Comparison of ENCODE assay signal across 9 cellular contexts in the genomic region with DNA sequence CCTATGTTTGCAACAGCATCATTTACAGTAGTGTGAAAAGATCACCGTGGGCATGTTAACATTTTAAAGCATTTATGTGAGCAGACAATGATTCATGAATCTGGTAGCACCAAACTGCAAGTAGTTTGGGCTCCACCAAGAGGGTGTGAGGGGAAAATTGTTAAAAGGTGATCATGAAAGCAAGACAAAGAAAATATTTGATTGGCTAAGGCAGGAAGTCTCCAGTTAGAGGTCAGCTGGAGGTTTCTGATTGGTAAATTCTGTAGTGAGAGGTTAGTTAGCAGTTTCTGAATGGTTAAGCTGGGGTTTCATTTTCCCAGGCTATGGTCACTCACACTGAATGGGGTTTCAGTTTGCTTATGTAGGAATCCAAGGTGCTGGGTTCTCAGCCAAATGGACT. TPM values are rescaled to one million over a fixed set of nuclear protein-coding genes. Genes with fewer than 3 reads are reported as not detected.
DNase-seq lines count a peak whose midpoint lies in the region; ATAC-seq and TF ChIP-seq lines count a peak whose summit lies in the region.
"Had no signal": no experiment of that assay in that cellular context is flagged by ENCODE, and none has a peak within 500 bp of the region (broad histone marks: within the 10 kb centered on the region; RNA-seq: fewer than 3 reads in every experiment).

No MANE protein-coding gene starts in this region.

- no CpG with 5 or more reads among the region's 1 CpG for WGBS in mesendoderm (ENCODE audit: extremely low coverage, insufficient coverage, low lambda C conversion rate)

- no peaks in the 10 kb centered on the region for H3K79me1 ChIP-seq in mesendoderm (ENCODE audit: low read length)

- H3K27ac Mint-ChIP-seq in glutamatergic neuron (ENCODE audit: unreplicated experiment), result no peak overlapping the region

- TF ChIP-seq CTCF in foreskin fibroblast (IDR thresholded peaks at IDR 0.05; ENCODE audit: low read depth, low read length), result no peak
- TF ChIP-seq CTCF in glutamatergic neuron (IDR thresholded peaks at IDR 0.05; ENCODE audit: partially characterized antibody, unreplicated experiment), result no peak

- no peak overlapping the region for H3K18ac ChIP-seq in mesendoderm (ENCODE audit: low read length)

- H3K27me3 ChIP-seq in mesendoderm (ENCODE audit: insufficient read depth, low read length, poor library complexity), result no peaks in the 10 kb centered on the region

- peak; percentile 95 for ATAC-seq in GM21825 (IDR thresholded peaks at IDR 0.05; ENCODE audit: unreplicated experiment)
- peak; percentile 83 for ATAC-seq in HG03469 (IDR thresholded peaks at IDR 0.05; ENCODE audit: unreplicated experiment)

- H3K27me3 Mint-ChIP-seq in glutamatergic neuron (ENCODE audit: unreplicated experiment), result peaks cover 2% of the 10 kb centered on the region

- no peaks in the 10 kb centered on the region for H3K4me1 ChIP-seq in mesendoderm (ENCODE audit: control insufficient read depth, low read depth, low read length)

- H3K4me3 ChIP-seq in mesendoderm (ENCODE audit: low read length) (no peak overlapping the region), foreskin fibroblast (ENCODE audit: low read depth in 1 of 2, low read length in 2 of 2) (no peak overlapping the region)

- H3K9ac ChIP-seq in mesendoderm (ENCODE audit: low read length), result no peak overlapping the region

- H3K27ac ChIP-seq in mesendoderm (ENCODE audit: low read depth, low read length), result no peak overlapping the region

- no peak overlapping the region for H3K56ac ChIP-seq in mesendoderm (ENCODE audit: low read length)

- no peak overlapping the region for H4K5ac ChIP-seq in mesendoderm (ENCODE audit: low read length)

- H3K36me3 ChIP-seq in mesendoderm (ENCODE audit: control insufficient read depth, insufficient read depth, low read length), result no peaks in the 10 kb centered on the region

- H2BK120ac ChIP-seq in mesendoderm (ENCODE audit: low read depth, low read length), result no peak overlapping the region

- DNase-seq in SIG-M5 treated with dmso at 0.1 percent for 504 hours (lab: John Stamatoyannopoulos, UW; ENCODE audit: unreplicated experiment), result peak; percentile 10
- DNase-seq in SIG-M5 (lab: John Stamatoyannopoulos, UW), result no peak
- DNase-seq in mesendoderm, result peak; percentile 49
- DNase-seq in foreskin fibroblast, result no peak
- no peak for DNase-seq in activated CD8-positive, alpha-beta memory T cell treated with anti-CD3 and anti-CD28 coated beads, Interleukin-2, amount 50 U/mL, for 48 hours
- DNase-seq in glutamatergic neuron, result no peak
- DNase-seq: activated CD4-positive, alpha-beta T cell treated with anti-CD3 and anti-CD28 coated beads, Interleukin-2, amount 50 U/mL, for 4 hours had no signal

- no peak overlapping the region for H4K8ac ChIP-seq in mesendoderm (ENCODE audit: low read depth, low read length)

- no peak overlapping the region for H3K4me3 Mint-ChIP-seq in glutamatergic neuron (ENCODE audit: unreplicated experiment)

- H3K4ac ChIP-seq in mesendoderm (ENCODE audit: low read depth, low read length), result no peak overlapping the region

- no peak overlapping the region for H2BK5ac ChIP-seq in mesendoderm (ENCODE audit: low read length)

- no peak overlapping the region for H3K4me2 ChIP-seq in mesendoderm (ENCODE audit: low read length)

- H3K4me1 Mint-ChIP-seq in glutamatergic neuron (ENCODE audit: low read depth, unreplicated experiment), result peaks cover under 1% of the 10 kb centered on the region

- no peak overlapping the region for H3K23ac ChIP-seq in mesendoderm (ENCODE audit: low read length)

- no peak overlapping the region for H2AK5ac ChIP-seq in mesendoderm (ENCODE audit: low read length)

- no peaks in the 10 kb centered on the region for H3K9me3 Mint-ChIP-seq in glutamatergic neuron (ENCODE audit: unreplicated experiment)

- no peaks in the 10 kb centered on the region for H3K79me2 ChIP-seq in mesendoderm (ENCODE audit: control insufficient read depth, insufficient read depth, low read length)

- H2BK15ac ChIP-seq in mesendoderm (replicated peaks; ENCODE audit: low read depth), result no peak overlapping the region

- H3K36me3 Mint-ChIP-seq in glutamatergic neuron (ENCODE audit: unreplicated experiment), result no peaks in the 10 kb centered on the region

RNA-seq across cellular contexts. Expression of a gene that starts 13.5 kb away (rescaled TPM):
- polyA plus RNA-seq in mesendoderm (2013, experiment 1 of 2), result 0.60 TPM
- polyA plus RNA-seq in mesendoderm (2013, experiment 2 of 2), result 0.57 TPM
- not detected for total RNA-seq in glutamatergic neuron (ENCODE audit: unreplicated experiment)

RNA-seq across cellular contexts. Expression of a gene that starts 20.9 kb away (rescaled TPM):
- 63.6 TPM for polyA plus RNA-seq in mesendoderm (2013, experiment 1 of 2)
- polyA plus RNA-seq in mesendoderm (2013, experiment 2 of 2), result 68.6 TPM
- 67.7 TPM for total RNA-seq in glutamatergic neuron (ENCODE audit: unreplicated experiment)

Comparison
In these comparisons a context has a peak if more than half of its experiments do, and no peak if none do; other contexts are left out.
1. DNase-seq: peak in SIG-M5 treated with dmso at 0.1 percent for 504 hours (single experiment) and mesendoderm (single experiment); none in SIG-M5 (single experiment), foreskin fibroblast (0 of 2), activated CD8-positive, alpha-beta memory T cell treated with anti-CD3 and anti-CD28 coated beads, Interleukin-2, amount 50 U/mL, for 48 hours (single experiment) and glutamatergic neuron (single experiment).